14 cellular contexts compared by ENCODE assay signal in genomic region chr10:70457759-70458305, GRCh38. TPM values are rescaled to one million over a fixed set of nuclear protein-coding genes. Genes with fewer than 3 reads are reported as not detected.
DNase-seq lines count a peak whose midpoint lies in the region; ATAC-seq and TF ChIP-seq lines count a peak whose summit lies in the region.
"Had no signal": no experiment of that assay in that cellular context is flagged by ENCODE, and none has a peak within 500 bp of the region (broad histone marks: within the 10 kb centered on the region; RNA-seq: fewer than 3 reads in every experiment).

No MANE protein-coding gene starts in this region.

- no peak overlapping the region for H3K27ac ChIP-seq in cardiac muscle cell
- peak overlapping the region; percentile 61 to 75 (median 68) for H3K27ac ChIP-seq in transverse colon

- DNase-seq in cardiac muscle cell (ENCODE audit: low read depth in 1 of 2, low spot score in 1 of 2): no peak
- no peak for DNase-seq in cardiac septum (ENCODE audit: low spot score)
- DNase-seq in neural crest cell (ENCODE audit: low read depth, low spot score): no peak
- no peak for DNase-seq in transverse colon
- no peak for DNase-seq in stimulated activated CD4-positive, alpha-beta T cell treated with anti-CD3 and anti-CD28 coated beads, Interleukin-4, amount 100 ng/mL, for 4 hours
- no peak for DNase-seq in glutamatergic neuron
- DNase-seq: activated CD4-positive, CD25-positive, alpha-beta regulatory T cell treated with anti-CD3 and anti-CD28 coated beads, Interleukin-2, amount 50 U/mL, for 72 hours; activated effector memory CD4-positive, alpha-beta T cell treated with Interleukin-2 at 50 U/mL for 16 hours; DMS79; MM.1S; SIG-M5 had no signal

- TF ChIP-seq EP300 in transverse colon (IDR thresholded peaks at IDR 0.05; ENCODE audit: low read depth): no peak

- H3K4me3 Mint-ChIP-seq in neural crest cell (peak overlapping the region; percentile 41), glutamatergic neuron (ENCODE audit: unreplicated experiment) (no peak overlapping the region)

- no peaks in the 10 kb centered on the region for H3K9me3 Mint-ChIP-seq in neural crest cell
- peaks cover 7% of the 10 kb centered on the region for H3K9me3 Mint-ChIP-seq in glutamatergic neuron (ENCODE audit: unreplicated experiment)

- H3K4me1 Mint-ChIP-seq in neural crest cell: peaks cover 26% of the 10 kb centered on the region
- peaks cover 2% of the 10 kb centered on the region for H3K4me1 Mint-ChIP-seq in glutamatergic neuron (ENCODE audit: low read depth, unreplicated experiment)

- H3K27me3 ChIP-seq in cardiac muscle cell: peaks cover 59% of the 10 kb centered on the region
- H3K27me3 ChIP-seq in endocrine pancreas (ENCODE audit: control insufficient read depth, insufficient read depth, low read length): no peaks in the 10 kb centered on the region
- peaks cover 31% of the 10 kb centered on the region for H3K27me3 ChIP-seq in transverse colon

- H3K36me3 Mint-ChIP-seq in neural crest cell (ENCODE audit: low read depth) (no peaks in the 10 kb centered on the region), glutamatergic neuron (ENCODE audit: unreplicated experiment) (no peaks in the 10 kb centered on the region)

- intact Hi-C loops in cardiac septum (cut with DNase I) (loop anchor here (2.0 kb wide), 1 partner anchor 25 kb away; no protein-coding TSS in a partner anchor), transverse colon (cut with DNase I; ENCODE audit: low total_unique reads) (no loop called here)

- H3K27me3 Mint-ChIP-seq in neural crest cell (ENCODE audit: low read depth): peaks cover 62% of the 10 kb centered on the region
- H3K27me3 Mint-ChIP-seq in glutamatergic neuron (ENCODE audit: unreplicated experiment): peaks cover 10% of the 10 kb centered on the region

- ATAC-seq in GM21381 (IDR thresholded peaks at IDR 0.05; ENCODE audit: unreplicated experiment): no peak

- TF ChIP-seq CTCF in cardiac muscle cell (IDR thresholded peaks at IDR 0.05; ENCODE audit: low read depth, low read length) (no peak), neural crest cell (conservative IDR thresholded peaks at IDR 0.05) (no peak), transverse colon (IDR thresholded peaks at IDR 0.05) (no peak), glutamatergic neuron (IDR thresholded peaks at IDR 0.05; ENCODE audit: partially characterized antibody, unreplicated experiment) (no peak)

- in situ Hi-C loops in transverse colon (cut with MboI; ENCODE audit: low pct_ligation_motif_present in 1 of 4, low pct_unique_long_range_greater_than_20kb in 1 of 4, low sequenced_read_pairs in 3 of 4): loop anchor here in 2 of 4 donors (25.0 kb wide), 1 partner anchor 304 kb away; no protein-coding TSS in a partner anchor

- H3K27ac Mint-ChIP-seq in neural crest cell (ENCODE audit: unreplicated experiment) (no peak overlapping the region), glutamatergic neuron (ENCODE audit: unreplicated experiment) (no peak overlapping the region)

- peak overlapping the region; percentile 33 for H3K9ac ChIP-seq in endocrine pancreas (ENCODE audit: control insufficient read depth, insufficient read depth, low read length)

- H3K4me3 ChIP-seq in cardiac muscle cell: peak overlapping the region; percentile 15
- H3K4me3 ChIP-seq in endocrine pancreas (ENCODE audit: control insufficient read depth, insufficient read depth, low read length): no peak overlapping the region
- peak overlapping the region in 2 of 4 donors; percentile 28 to 38 for H3K4me3 ChIP-seq in transverse colon

- TF ChIP-seq POLR2A in transverse colon (IDR thresholded peaks at IDR 0.05): no peak

- WGBS in transverse colon (ENCODE audit: low coverage in 1 of 2), 2 donors: 58% methylated on average over 17 of the region's 17 CpGs; no CpG with 5 or more reads in 1 of the 2 donors

- H3K9me3 ChIP-seq in cardiac muscle cell (ENCODE audit: low read depth) (no peaks in the 10 kb centered on the region), endocrine pancreas (ENCODE audit: control insufficient read depth, low read length) (no peaks in the 10 kb centered on the region), transverse colon (no peaks in the 10 kb centered on the region)

- H3K36me3 ChIP-seq in cardiac muscle cell (no peaks in the 10 kb centered on the region), endocrine pancreas (ENCODE audit: control insufficient read depth, insufficient read depth, low read length) (no peaks in the 10 kb centered on the region), transverse colon (no peaks in the 10 kb centered on the region)

- H3K4me1 ChIP-seq in cardiac muscle cell (ENCODE audit: low read depth): peaks cover 5% of the 10 kb centered on the region
- H3K4me1 ChIP-seq in endocrine pancreas (ENCODE audit: control insufficient read depth, insufficient read depth, low read length): no peaks in the 10 kb centered on the region
- H3K4me1 ChIP-seq in transverse colon: peaks cover 8 to 28% (median 19%) of the 10 kb centered on the region in 4 donors

RNA-seq across cellular contexts. Expression of gene NODAL, which starts 16.4 kb away (rescaled TPM):
- 0.15 and 0.25 TPM in 2 replicates for total RNA-seq in cardiac muscle cell
- 0.07 and 0.64 TPM in 2 replicates for polyA plus RNA-seq in cardiac muscle cell
- 0.38 TPM for total RNA-seq in cardiac septum
- not detected in 2 replicates for total RNA-seq in neural crest cell
- not detected for total RNA-seq in transverse colon
- not detected for total RNA-seq in glutamatergic neuron (ENCODE audit: unreplicated experiment)
- total RNA-seq: NCI-H460 had no signal

RNA-seq across cellular contexts. Expression of gene PALD1, which starts 20.7 kb away (rescaled TPM):
- 11.1 and 19.1 TPM in 2 replicates for total RNA-seq in cardiac muscle cell
- 5.7 and 14.3 TPM in 2 replicates for polyA plus RNA-seq in cardiac muscle cell
- total RNA-seq in cardiac septum: 5.3 TPM
- total RNA-seq in neural crest cell: 14.1 and 14.3 TPM in 2 replicates
- total RNA-seq in transverse colon: 1 to 10 TPM; 1.4 to 5.2 (median 4.0) TPM
- total RNA-seq in glutamatergic neuron (ENCODE audit: unreplicated experiment): 15.5 TPM

RNA-seq across cellular contexts. Expression of gene EIF4EBP2, which starts 53.9 kb away (rescaled TPM):
- 39.1 and 43.0 TPM in 2 replicates for total RNA-seq in cardiac muscle cell
- 36.8 and 40.3 TPM in 2 replicates for polyA plus RNA-seq in cardiac muscle cell
- 69.8 TPM for total RNA-seq in cardiac septum
- total RNA-seq in neural crest cell: 155 and 163 TPM in 2 replicates
- 100 to 1,000 TPM in 3 of 4 donors, 10 to 100 TPM in 1; 43.6 to 117 (median 110) TPM for total RNA-seq in transverse colon
- total RNA-seq in glutamatergic neuron (ENCODE audit: unreplicated experiment): 130 TPM
